21 cellular contexts compared by ENCODE assay signal in the genomic region with DNA sequence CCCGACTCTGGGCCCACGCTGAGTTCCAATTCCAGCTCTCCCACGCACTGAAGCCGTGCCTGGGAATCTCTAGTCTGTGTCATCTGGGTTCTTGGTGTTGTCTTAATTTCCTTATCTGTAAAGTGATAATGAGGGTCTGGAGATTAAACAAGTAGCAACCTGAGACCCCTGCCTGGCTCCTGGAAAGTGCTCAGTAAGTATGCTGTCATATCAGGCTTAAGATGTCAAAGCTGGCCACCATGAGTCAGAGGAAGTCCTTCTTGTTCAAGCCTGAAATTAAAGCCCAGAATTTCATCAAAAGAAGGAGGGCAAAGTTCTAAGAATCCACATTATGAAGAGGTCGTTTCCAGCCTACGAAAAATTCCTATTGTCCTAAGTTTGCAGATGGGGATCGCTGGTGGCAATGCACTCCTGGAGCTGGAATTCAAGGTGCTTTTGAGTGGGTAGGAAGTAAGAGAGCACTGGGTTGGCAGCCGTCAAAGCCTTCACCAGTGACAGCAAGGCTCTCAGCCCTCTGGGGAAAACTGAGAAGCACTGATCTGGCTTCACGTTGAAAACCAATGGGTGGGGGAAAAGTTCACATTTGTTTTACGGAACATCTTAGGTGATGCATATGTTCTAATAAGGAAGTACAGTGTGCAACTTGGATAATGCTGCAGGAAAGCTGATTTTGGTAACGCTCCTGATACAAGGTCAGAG. TPM values are rescaled to one million over a fixed set of nuclear protein-coding genes. Genes with fewer than 3 reads are reported as not detected.
DNase-seq lines count a peak whose midpoint lies in the region; ATAC-seq and TF ChIP-seq lines count a peak whose summit lies in the region.
"Had no signal": no experiment of that assay in that cellular context is flagged by ENCODE, and none has a peak within 500 bp of the region (broad histone marks: within the 10 kb centered on the region; RNA-seq: fewer than 3 reads in every experiment).

No MANE protein-coding gene starts in this region.

- peaks cover 51% of the 10 kb centered on the region for H3K36me3 Mint-ChIP-seq in activated CD8-positive, alpha-beta T cell treated with anti-CD3 and anti-CD28 coated beads, Interleukin-2, amount 10 ng/mL, durations not matched to agents 7 days and 5 days (ENCODE audit: low read depth)

- TF ChIP-seq EP300 in ovary (IDR thresholded peaks at IDR 0.05) = no peak

- H3K9ac ChIP-seq in mammary epithelial cell (ENCODE audit: insufficient read depth, low read length) = no peak overlapping the region
- H3K9ac ChIP-seq in smooth muscle cell (ENCODE audit: low read depth) = no peak overlapping the region

- no TSS peak for BruUV-seq in mammary epithelial cell (replicated peaks; lab: Mats Ljungman, UMichigan)

- ATAC-seq in activated CD8-positive, alpha-beta T cell treated with anti-CD3 and anti-CD28 coated beads, Interleukin-2, amount 10 ng/mL, durations not matched to agents 7 days and 5 days = no peak
- ATAC-seq in GM19397 (IDR thresholded peaks at IDR 0.05; ENCODE audit: unreplicated experiment) (no peak), HG03108 (IDR thresholded peaks at IDR 0.05; ENCODE audit: unreplicated experiment) (no peak)
- ATAC-seq: activated naive CD8-positive, alpha-beta T cell treated with anti-CD3 and anti-CD28 coated beads, Interleukin-2, amount 50 U/mL, for 24 hours; gastroesophageal sphincter; T-helper 17 cell; upper lobe of right lung had no signal

- H3F3A ChIP-seq in smooth muscle cell (ENCODE audit: low read depth) = peaks cover 4% of the 10 kb centered on the region

- no peak overlapping the region for H3K4me2 ChIP-seq in mammary epithelial cell (ENCODE audit: insufficient read depth, low read depth, low read length)
- peak overlapping the region; percentile 58 for H3K4me2 ChIP-seq in smooth muscle cell

- TF ChIP-seq POLR2A in breast epithelium (IDR thresholded peaks at IDR 0.05) (no peak), ovary (IDR thresholded peaks at IDR 0.05) (no peak)

- in situ Hi-C loops in mammary epithelial cell (cut with MboI; ENCODE audit: low sequenced_read_pairs in 2 of 2) = no loop called here

- H3K27me3 ChIP-seq in mammary epithelial cell (ENCODE audit: insufficient read depth, low read length) = no peaks in the 10 kb centered on the region
- H3K27me3 ChIP-seq in breast epithelium = no peaks in the 10 kb centered on the region
- no peaks in the 10 kb centered on the region for H3K27me3 ChIP-seq in smooth muscle cell (ENCODE audit: low read depth)
- H3K27me3 ChIP-seq in ovary = no peaks in the 10 kb centered on the region
- H3K27me3 ChIP-seq: esophagus muscularis mucosa, gastroesophageal sphincter, upper lobe of right lung had no signal

- DNase-seq in mammary epithelial cell (peak; percentile 30), breast epithelium (ENCODE audit: low spot score in 2 of 2) (no peak), fibroblast of mammary gland (ENCODE audit: low read depth) (peak; percentile 24), smooth muscle cell (lab: John Stamatoyannopoulos, UW; ENCODE audit: unreplicated experiment) (no peak), ovary (no peak)
- peak; percentile 3 for DNase-seq in activated CD8-positive, alpha-beta T cell treated with anti-CD3 and anti-CD28 coated beads, Interleukin-2, amount 10 ng/mL, durations not matched to agents 7 days and 5 days
- DNase-seq: activated CD4-positive, alpha-beta T cell treated with anti-CD3 and anti-CD28 coated beads, Interleukin-2, amount 10 ng/mL, durations not matched to agents 24 days and 14 days; activated naive CD8-positive, alpha-beta T cell treated with anti-CD3 and anti-CD28 coated beads, Interleukin-2, amount 50 U/mL, for 24 hours; islet precursor cell; Karpas-422; NCI-H510A treated with DMSO at 0.1 percent for 48 hours; NK-92 treated with Interleukin-12 subunit alpha and Interleukin-12 subunit beta, amount 100 ng/mL, for 24 hours; stimulated activated CD4-positive, alpha-beta T cell treated with anti-CD3 and anti-CD28 coated beads, Interleukin-2, amount 100 ng/mL, for 24 hours; T-helper 17 cell; upper lobe of right lung had no signal

- H3K4me3 Mint-ChIP-seq in activated CD8-positive, alpha-beta T cell treated with anti-CD3 and anti-CD28 coated beads, Interleukin-2, amount 10 ng/mL, durations not matched to agents 7 days and 5 days = no peak overlapping the region
- H3K4me3 Mint-ChIP-seq: activated CD4-positive, alpha-beta T cell treated with anti-CD3 and anti-CD28 coated beads, Interleukin-2, amount 10 ng/mL, durations not matched to agents 24 days and 14 days; activated naive CD8-positive, alpha-beta T cell treated with anti-CD3 and anti-CD28 coated beads, Interleukin-2, amount 50 U/mL, for 24 hours; B cell; T-helper 17 cell had no signal

- H2AFZ ChIP-seq in mammary epithelial cell (ENCODE audit: low read depth, low read length) (no peak overlapping the region), smooth muscle cell (ENCODE audit: low read depth) (no peak overlapping the region)

- TF ChIP-seq CTCF in mammary epithelial cell (conservative IDR thresholded peaks at IDR 0.05 in 1 of 2, IDR thresholded peaks at IDR 0.05 in 1 of 2; ENCODE audit: extremely low read depth in 1 of 2, insufficient read depth in 1 of 2, low read depth in 1 of 2, low read length in 2 of 2) = no peak
- TF ChIP-seq CTCF in breast epithelium (IDR thresholded peaks at IDR 0.05) = no peak
- TF ChIP-seq CTCF in fibroblast of mammary gland (conservative IDR thresholded peaks at IDR 0.05; ENCODE audit: control insufficient read depth, insufficient read depth, low read depth, low read length) = no peak
- no peak for TF ChIP-seq CTCF in smooth muscle cell (IDR thresholded peaks at IDR 0.05; ENCODE audit: borderline replicate concordance, insufficient read depth, poor library complexity, severe bottlenecking)
- TF ChIP-seq CTCF in ovary (IDR thresholded peaks at IDR 0.05) = no peak

- POLR2A ChIA-PET in activated CD8-positive, alpha-beta T cell treated with anti-CD3 and anti-CD28 coated beads, Interleukin-2, amount 10 ng/mL, durations not matched to agents 7 days and 5 days (lab: Charles Lee) = interaction anchor here (0.6 kb wide), 1 partner anchor 74 kb away, joined by 3 read pairs; no protein-coding TSS in a partner anchor

- no peak overlapping the region for H3K27ac Mint-ChIP-seq in activated CD8-positive, alpha-beta T cell treated with anti-CD3 and anti-CD28 coated beads, Interleukin-2, amount 10 ng/mL, durations not matched to agents 7 days and 5 days
- H3K27ac Mint-ChIP-seq: activated CD4-positive, alpha-beta T cell treated with anti-CD3 and anti-CD28 coated beads, Interleukin-2, amount 10 ng/mL, durations not matched to agents 24 days and 14 days; activated naive CD8-positive, alpha-beta T cell treated with anti-CD3 and anti-CD28 coated beads, Interleukin-2, amount 50 U/mL, for 24 hours; B cell; T-helper 17 cell had no signal

- CTCF ChIA-PET in mammary epithelial cell (lab: Charles Lee; ENCODE audit: low non-redundant PET) = no interaction called here
- CTCF ChIA-PET in activated CD8-positive, alpha-beta T cell treated with anti-CD3 and anti-CD28 coated beads, Interleukin-2, amount 10 ng/mL, durations not matched to agents 7 days and 5 days (lab: Charles Lee) = no interaction called here

- WGBS in mammary epithelial cell (ENCODE audit: low coverage, missing lambda C conversion rate) = 87% methylated on average over 11 of the region's 11 CpGs
- 56% methylated on average over 11 of the region's 11 CpGs for WGBS in smooth muscle cell (ENCODE audit: low lambda C conversion rate)
- WGBS in ovary, 3 donors = 81 to 84% (median 82%) methylated on average over 11 of the region's 11 CpGs

- H3K4me1 Mint-ChIP-seq in activated CD8-positive, alpha-beta T cell treated with anti-CD3 and anti-CD28 coated beads, Interleukin-2, amount 10 ng/mL, durations not matched to agents 7 days and 5 days (ENCODE audit: low read depth) = no peaks in the 10 kb centered on the region
- H3K4me1 Mint-ChIP-seq: B cell had no signal

- H3K36me3 ChIP-seq in mammary epithelial cell (ENCODE audit: insufficient read depth, low read length) = peaks cover 22% of the 10 kb centered on the region
- peaks cover 9% of the 10 kb centered on the region for H3K36me3 ChIP-seq in breast epithelium
- H3K36me3 ChIP-seq in smooth muscle cell (ENCODE audit: low read depth) = peaks cover 4% of the 10 kb centered on the region
- H3K36me3 ChIP-seq in ovary = no peaks in the 10 kb centered on the region

- intact Hi-C loops in mammary epithelial cell (cut with micrococcal nuclease) (no loop called here), breast epithelium (cut with DNase I; ENCODE audit: low total_unique reads) (no loop called here), ovary (cut with DNase I) (no loop called here)

- dilution Hi-C loops in mammary epithelial cell (cut with HindIII; ENCODE audit: low sequenced_read_pairs) = no loop called here

- no peaks in the 10 kb centered on the region for H3K9me3 Mint-ChIP-seq in activated CD8-positive, alpha-beta T cell treated with anti-CD3 and anti-CD28 coated beads, Interleukin-2, amount 10 ng/mL, durations not matched to agents 7 days and 5 days (ENCODE audit: insufficient read depth)
- H3K9me3 Mint-ChIP-seq: activated CD4-positive, alpha-beta T cell treated with anti-CD3 and anti-CD28 coated beads, Interleukin-2, amount 10 ng/mL, durations not matched to agents 24 days and 14 days; activated naive CD8-positive, alpha-beta T cell treated with anti-CD3 and anti-CD28 coated beads, Interleukin-2, amount 50 U/mL, for 24 hours had no signal

- H3K27me3 Mint-ChIP-seq in activated CD8-positive, alpha-beta T cell treated with anti-CD3 and anti-CD28 coated beads, Interleukin-2, amount 10 ng/mL, durations not matched to agents 7 days and 5 days (ENCODE audit: low read depth) = no peaks in the 10 kb centered on the region
- H3K27me3 Mint-ChIP-seq: activated CD4-positive, alpha-beta T cell treated with anti-CD3 and anti-CD28 coated beads, Interleukin-2, amount 10 ng/mL, durations not matched to agents 24 days and 14 days; activated naive CD8-positive, alpha-beta T cell treated with anti-CD3 and anti-CD28 coated beads, Interleukin-2, amount 50 U/mL, for 24 hours; B cell; T-helper 17 cell had no signal

- H3K27ac ChIP-seq in mammary epithelial cell (ENCODE audit: insufficient read depth, low read depth, low read length) (no peak overlapping the region), breast epithelium (no peak overlapping the region), smooth muscle cell (ENCODE audit: low read depth) (peak overlapping the region; percentile 54), ovary (no peak overlapping the region)
- H3K27ac ChIP-seq: esophagus muscularis mucosa, gastroesophageal sphincter, skin epidermis, upper lobe of right lung had no signal

- H4K20me1 ChIP-seq in mammary epithelial cell (ENCODE audit: insufficient read depth, low read length) = no peaks in the 10 kb centered on the region
- peaks cover 10% of the 10 kb centered on the region for H4K20me1 ChIP-seq in smooth muscle cell (ENCODE audit: low read depth)

- H3K4me1 ChIP-seq in mammary epithelial cell (ENCODE audit: insufficient read depth, low read length) = peaks cover 18% of the 10 kb centered on the region
- H3K4me1 ChIP-seq in breast epithelium = no peaks in the 10 kb centered on the region
- no peaks in the 10 kb centered on the region for H3K4me1 ChIP-seq in smooth muscle cell (ENCODE audit: low read depth)
- no peaks in the 10 kb centered on the region for H3K4me1 ChIP-seq in ovary (ENCODE audit: insufficient read depth)
- H3K4me1 ChIP-seq: upper lobe of right lung had no signal

- H3K79me2 ChIP-seq in mammary epithelial cell (ENCODE audit: insufficient read depth, low read length) (peaks cover 5% of the 10 kb centered on the region), smooth muscle cell (ENCODE audit: low read depth) (no peaks in the 10 kb centered on the region)

- H3K9me3 ChIP-seq in mammary epithelial cell (replicated peaks; ENCODE audit: insufficient read depth, low read length) (no peaks in the 10 kb centered on the region), breast epithelium (no peaks in the 10 kb centered on the region), smooth muscle cell (replicated peaks; ENCODE audit: low read depth) (no peaks in the 10 kb centered on the region), ovary (no peaks in the 10 kb centered on the region)
- H3K9me3 ChIP-seq: esophagus muscularis mucosa, gastroesophageal sphincter, upper lobe of right lung had no signal

- no peak overlapping the region for H3K4me3 ChIP-seq in mammary epithelial cell (replicated peaks in 1 of 3; ENCODE audit: insufficient read depth in 1 of 3, low read depth in 2 of 3, low read length in 3 of 3)
- no peak overlapping the region for H3K4me3 ChIP-seq in breast epithelium
- no peak overlapping the region for H3K4me3 ChIP-seq in fibroblast of mammary gland (ENCODE audit: control insufficient read depth, low read depth, low read length)
- no peak overlapping the region for H3K4me3 ChIP-seq in smooth muscle cell
- H3K4me3 ChIP-seq in ovary = no peak overlapping the region
- H3K4me3 ChIP-seq: esophagus muscularis mucosa, gastroesophageal sphincter, skin epidermis, upper lobe of right lung had no signal

RNA-seq across cellular contexts. Expression of a gene that starts 50.3 kb away (rescaled TPM):
- total RNA-seq in mammary epithelial cell (10 to 100 TPM in 1 of 2 donors, 1 to 10 TPM in 1; 3.2 to 42.0 TPM), breast epithelium (10 to 100 TPM in 2 of 3 donors, 1 to 10 TPM in 1; 9.8 to 12.5 (median 10.4) TPM), smooth muscle cell (9.9 and 18.5 TPM in 2 replicates), ovary (1 to 10 TPM; 4.2 to 9.3 (median 6.0) TPM)
- polyA plus RNA-seq in mammary epithelial cell (27.4 TPM), smooth muscle cell (10.0 and 12.5 TPM in 2 replicates), ovary (1 to 10 TPM; 3.2 to 4.8 TPM)
- polyA minus RNA-seq in mammary epithelial cell = 25.8 TPM
- total RNA-seq in activated CD8-positive, alpha-beta T cell treated with anti-CD3 and anti-CD28 coated beads, Interleukin-2, amount 10 ng/mL, durations not matched to agents 7 days and 5 days = 100 to 1,000 TPM; 154 TPM

Comparison
In these comparisons a context has a peak if more than half of its experiments do, and no peak if none do; other contexts are left out.
1. DNase-seq: peak in mammary epithelial cell (single experiment), activated CD8-positive, alpha-beta T cell treated with anti-CD3 and anti-CD28 coated beads, Interleukin-2, amount 10 ng/mL, durations not matched to agents 7 days and 5 days (single experiment) and fibroblast of mammary gland (single experiment); none in breast epithelium (0 of 2), smooth muscle cell (single experiment) and ovary (0 of 5).